ENCODE assay signal across 8 cellular contexts in genomic region chr7:91164948-91165845, GRCh38.
DNase-seq lines count a peak whose midpoint lies in the region; ATAC-seq and TF ChIP-seq lines count a peak whose summit lies in the region.

No MANE protein-coding gene starts in this region.

- H3K4me2 ChIP-seq in PC-9: no peak overlapping the region

- H3K27me3 ChIP-seq in PC-9 (ENCODE audit: insufficient read depth, low read depth): no peaks in the 10 kb centered on the region

- no peaks in the 10 kb centered on the region for H3K9me3 ChIP-seq in PC-9 (ENCODE audit: insufficient read depth, low read depth)
- H3K9me3 ChIP-seq in mucosa of descending colon: no peaks in the 10 kb centered on the region

- no peaks in the 10 kb centered on the region for H4K20me1 ChIP-seq in PC-9 (ENCODE audit: insufficient read depth)

- H2AFZ ChIP-seq in PC-9: no peak overlapping the region

- H3K27ac ChIP-seq in PC-9: no peak overlapping the region

- BruUV-seq in PC-9 (replicated peaks; lab: Mats Ljungman, UMichigan): no TSS peak

- H3K9me2 ChIP-seq in PC-9 (ENCODE audit: insufficient read depth): no peaks in the 10 kb centered on the region

- DNase-seq in PC-9: peak; percentile 1 to 34
- no peak for DNase-seq in mucosa of descending colon
- no peak for DNase-seq in DMS79 (lab: John Stamatoyannopoulos, UW)
- DNase-seq in activated CD4-positive, alpha-beta T cell treated with anti-CD3 and anti-CD28 coated beads, Interleukin-2, amount 50 U/mL, for 1 hour: no peak
- no peak for DNase-seq in NCI-H524 (lab: John Stamatoyannopoulos, UW)
- no peak for DNase-seq in HuH-7.5 (ENCODE audit: low spot score)

- no peak overlapping the region for H3K4me3 ChIP-seq in PC-9
- H3K4me3 ChIP-seq in mucosa of descending colon: no peak overlapping the region

- POLR2A ChIA-PET in PC-9 (lab: Charles Lee; ENCODE audit: unreplicated experiment): no interaction called here

- H3K79me2 ChIP-seq in PC-9 (ENCODE audit: low read depth): no peaks in the 10 kb centered on the region

- H3K4me1 ChIP-seq in PC-9 (replicated peaks; ENCODE audit: insufficient read depth) (no peaks in the 10 kb centered on the region), mucosa of descending colon (ENCODE audit: low read depth) (no peaks in the 10 kb centered on the region)

- peak; percentile 93 for ATAC-seq in GM18868 (IDR thresholded peaks at IDR 0.05; ENCODE audit: unreplicated experiment)
- ATAC-seq in HG02884 (IDR thresholded peaks at IDR 0.05; ENCODE audit: unreplicated experiment): peak; percentile 81
- ATAC-seq in mucosa of descending colon: peak; percentile 45

- TF ChIP-seq CTCF in PC-9 (conservative IDR thresholded peaks at IDR 0.05): no peak
- no peak for TF ChIP-seq CTCF in mucosa of descending colon (IDR thresholded peaks at IDR 0.05)

- no peaks in the 10 kb centered on the region for H3F3A ChIP-seq in PC-9 (ENCODE audit: insufficient read depth, low read depth)

- H3K36me3 ChIP-seq in PC-9 (ENCODE audit: low read depth) (no peaks in the 10 kb centered on the region), mucosa of descending colon (ENCODE audit: low read depth) (no peaks in the 10 kb centered on the region)

- CTCF ChIA-PET in PC-9 (lab: Charles Lee): no interaction called here

- intact Hi-C loops in PC-9 (cut with micrococcal nuclease; ENCODE audit: unreplicated experiment): no loop called here
- intact Hi-C loops in mucosa of descending colon (cut with DNase I, micrococcal nuclease): no loop called here

Comparison
In these comparisons a context has a peak if more than half of its experiments do, and no peak if none do; other contexts are left out.
1. DNase-seq: peak in PC-9 (2 of 2); none in mucosa of descending colon (0 of 3), DMS79 (single experiment), activated CD4-positive, alpha-beta T cell treated with anti-CD3 and anti-CD28 coated beads, Interleukin-2, amount 50 U/mL, for 1 hour (single experiment), NCI-H524 (0 of 2) and HuH-7.5 (single experiment).
2. Peak in every context shown above with its lines, with median percentiles within 50 percentile points of each other: ATAC-seq.